ENCODE assay signal across 23 cellular contexts in genomic region chr1:44698138-44698537, GRCh38. TPM values are rescaled to one million over a fixed set of nuclear protein-coding genes. Genes with fewer than 3 reads are reported as not detected.
DNase-seq lines count a peak whose midpoint lies in the region; ATAC-seq and TF ChIP-seq lines count a peak whose summit lies in the region.
"Had no signal": no experiment of that assay in that cellular context is flagged by ENCODE, and none has a peak within 500 bp of the region (broad histone marks: within the 10 kb centered on the region; RNA-seq: fewer than 3 reads in every experiment).

No MANE protein-coding gene starts in this region.

- H3K4me1 ChIP-seq in Karpas-422 (ENCODE audit: low read length) (peaks cover 51% of the 10 kb centered on the region), PC-3 (ENCODE audit: insufficient read depth, low read length) (peaks cover 19% of the 10 kb centered on the region)
- H3K4me1 ChIP-seq: thyroid gland had no signal

- H3K79me2 ChIP-seq in Karpas-422 (ENCODE audit: low read length): no peaks in the 10 kb centered on the region
- H3K79me2 ChIP-seq in PC-3 (ENCODE audit: low read length): no peaks in the 10 kb centered on the region

- H3K9me3 ChIP-seq in Karpas-422 (ENCODE audit: low read length): no peaks in the 10 kb centered on the region
- no peaks in the 10 kb centered on the region for H3K9me3 ChIP-seq in PC-3 (ENCODE audit: low read length)
- H3K9me3 ChIP-seq: lower lobe of right lung, thyroid gland had no signal

- no peaks in the 10 kb centered on the region for H3K36me3 ChIP-seq in GM06990 (ENCODE audit: control insufficient read depth, insufficient read depth, low read length)
- no peaks in the 10 kb centered on the region for H3K36me3 ChIP-seq in Karpas-422 (ENCODE audit: insufficient read depth, low read length)
- no peaks in the 10 kb centered on the region for H3K36me3 ChIP-seq in PC-3 (ENCODE audit: low read depth, low read length)
- H3K36me3 ChIP-seq: lower lobe of right lung, thyroid gland had no signal

- H3K27me3 ChIP-seq in GM06990 (replicated peaks; ENCODE audit: control insufficient read depth, insufficient read depth, low read length) (no peaks in the 10 kb centered on the region), Karpas-422 (ENCODE audit: low read length) (no peaks in the 10 kb centered on the region), PC-3 (ENCODE audit: low read length) (no peaks in the 10 kb centered on the region)
- H3K27me3 ChIP-seq: thyroid gland had no signal

- H3K27ac ChIP-seq in Karpas-422 (ENCODE audit: low read length) (peak overlapping the region; percentile 74), PC-3 (ENCODE audit: low read length) (0 out of 2 replicates have a peak overlapping the region, but pooled peaks have one; percentile 10)
- H3K27ac ChIP-seq: lower lobe of right lung, thyroid gland had no signal

- H3K27me3 Mint-ChIP-seq in naive B cell: no peaks in the 10 kb centered on the region
- H3K27me3 Mint-ChIP-seq: activated CD4-positive, alpha-beta memory T cell treated with anti-CD3 and anti-CD28 coated beads, Interleukin-2, amount 10 ng/mL, durations not matched to agents 7 days and 5 days had no signal

- H3K36me3 Mint-ChIP-seq in naive B cell: no peaks in the 10 kb centered on the region

- BruUV-seq in PC-3 (replicated peaks; lab: Mats Ljungman, UMichigan): no TSS peak

- H4K20me1 ChIP-seq in Karpas-422 (ENCODE audit: insufficient read depth, low read depth, low read length): no peaks in the 10 kb centered on the region
- no peaks in the 10 kb centered on the region for H4K20me1 ChIP-seq in PC-3 (ENCODE audit: low read length)

- intact Hi-C loops in PC-3 (cut with micrococcal nuclease): no loop called here

- peaks cover 35 to 58% (median 48%) of the 10 kb centered on the region in 3 donors for H3K4me1 Mint-ChIP-seq in naive B cell

- H3K9ac ChIP-seq in Karpas-422 (ENCODE audit: low read length) (0 out of 2 replicates have a peak overlapping the region, but pooled peaks have one; percentile 13), PC-3 (ENCODE audit: low read length) (no peak overlapping the region)

- H3K4me3 ChIP-seq in GM06990 (replicated peaks; ENCODE audit: low read depth, low read length): no peak overlapping the region
- no peak overlapping the region for H3K4me3 ChIP-seq in Karpas-422 (ENCODE audit: low read length)
- no peak overlapping the region for H3K4me3 ChIP-seq in PC-3 (ENCODE audit: low read length)
- H3K4me3 ChIP-seq: GM23338, lower lobe of right lung, thyroid gland had no signal

- TF ChIP-seq CTCF in GM06990 (IDR thresholded peaks at IDR 0.05; ENCODE audit: insufficient read depth, low read length, poor library complexity, severe bottlenecking) (no peak), PC-3 (conservative IDR thresholded peaks at IDR 0.05; ENCODE audit: low read depth, low read length) (no peak)

- no peak overlapping the region for H2AFZ ChIP-seq in Karpas-422 (ENCODE audit: low read length)
- no peak overlapping the region for H2AFZ ChIP-seq in PC-3 (ENCODE audit: low read length)
- H2AFZ ChIP-seq: GM23338 had no signal

- H3K9me2 ChIP-seq in Karpas-422 (replicated peaks; ENCODE audit: insufficient read depth, low read length): no peaks in the 10 kb centered on the region
- no peaks in the 10 kb centered on the region for H3K9me2 ChIP-seq in PC-3 (replicated peaks; ENCODE audit: low read length)

- CTCF ChIA-PET in PC-3 (lab: Charles Lee): no interaction called here

- ATAC-seq in PC-3: no peak
- ATAC-seq in naive B cell (ENCODE audit: low read depth in 2 of 2): peak; percentile 54 to 61
- ATAC-seq in SK-N-SH treated with all-trans-retinoic acid at 6 μM for 48 hours: no peak
- ATAC-seq: esophagus mucosa, GM23338, lower lobe of right lung had no signal

- no peaks in the 10 kb centered on the region for H3K9me3 Mint-ChIP-seq in naive B cell
- H3K9me3 Mint-ChIP-seq: activated CD4-positive, alpha-beta memory T cell treated with anti-CD3 and anti-CD28 coated beads, Interleukin-2, amount 10 ng/mL, durations not matched to agents 7 days and 5 days; GM23338 had no signal

- H3K27ac Mint-ChIP-seq in naive B cell: peak overlapping the region in 4 of 6 donors; percentile 41 to 86 (median 74)
- H3K27ac Mint-ChIP-seq: GM23338 had no signal

- H3K4me3 Mint-ChIP-seq in naive B cell: peak overlapping the region in 6 of 8 donors; percentile 11 to 73 (median 52)
- H3K4me3 Mint-ChIP-seq: activated CD4-positive, alpha-beta memory T cell treated with anti-CD3 and anti-CD28 coated beads, Interleukin-2, amount 10 ng/mL, durations not matched to agents 7 days and 5 days; GM23338 had no signal

- POLR2A ChIA-PET in PC-3 (lab: Charles Lee; ENCODE audit: unreplicated experiment): no interaction called here

- DNase-seq in GM06990 (ENCODE audit: extremely low read depth, insufficient read length): peak; percentile 38
- DNase-seq in Karpas-422: no peak
- peak; percentile 56 for DNase-seq in PC-3
- DNase-seq in naive B cell: peak; percentile 41
- DNase-seq in activated CD4-positive, alpha-beta T cell treated with anti-CD3 and anti-CD28 coated beads for 48 hours: no peak
- no peak for DNase-seq in iPS-NIHi7 (ENCODE audit: extremely low spot score)
- DNase-seq: activated CD4-positive, alpha-beta memory T cell treated with anti-CD3 and anti-CD28 coated beads, Interleukin-2, amount 10 ng/mL, durations not matched to agents 7 days and 5 days; activated naive CD4-positive, alpha-beta T cell; DND-41; effector memory CD4-positive, alpha-beta T cell; lower lobe of right lung; occipital lobe; small intestine; stimulated activated CD4-positive, alpha-beta T cell treated with anti-CD3 and anti-CD28 coated beads, Interleukin-2, amount 100 ng/mL, for 48 hours; stimulated activated naive CD4-positive, alpha-beta T cell treated with Interleukin-2 at 50 U/mL for 16 hours; thyroid gland had no signal

- no peaks in the 10 kb centered on the region for H3F3A ChIP-seq in PC-3 (ENCODE audit: low read length, unreplicated experiment)

- H3K4me2 ChIP-seq in Karpas-422 (ENCODE audit: low read depth, low read length, poor library complexity, severe bottlenecking) (peak overlapping the region; percentile 35), PC-3 (ENCODE audit: low read length) (no peak overlapping the region)
- H3K4me2 ChIP-seq: GM23338 had no signal

TF ChIP-seq in SK-N-SH treated with all-trans-retinoic acid at 6 μM for 48 hours, 23 proteins besides CTCF, POLR2A, EP300 and RAD21:
- no peak for TF ChIP-seq PPARA (CRISPR knock-in tag; IDR thresholded peaks at IDR 0.05; ENCODE audit: borderline replicate concordance)
- TF ChIP-seq TCF4 (CRISPR knock-in tag; IDR thresholded peaks at IDR 0.05; ENCODE audit: borderline replicate concordance): no peak
- no peak for TF ChIP-seq CREB5 (CRISPR knock-in tag; IDR thresholded peaks at IDR 0.05; ENCODE audit: low read depth)
- TF ChIP-seq ZC3H10 (CRISPR knock-in tag; IDR thresholded peaks at IDR 0.05): no peak
- no peak for TF ChIP-seq PATZ1 (CRISPR knock-in tag; IDR thresholded peaks at IDR 0.05; ENCODE audit: borderline replicate concordance)

RNA-seq across cellular contexts. Expression of gene ARMH1, which starts 23.6 kb away (rescaled TPM):
- total RNA-seq in Karpas-422 (2014; rRNA removed; shearing (Covaris generic); ENCODE audit: low replicate concordance): 5.4 and 7.7 TPM in 2 replicates
- total RNA-seq in PC-3 (2014; rRNA removed): 0.15 TPM in 1 of 2 replicates, not detected in the other
- polyA plus RNA-seq in naive B cell (ENCODE audit: low read depth in 6 of 6): 10 to 100 TPM; 14.0 to 28.1 (median 18.6) TPM
- total RNA-seq: esophagus mucosa, RPMI7951 had no signal
- polyA plus RNA-seq: GM23338 had no signal

RNA-seq across cellular contexts. Expression of gene TMEM53, which starts 23.9 kb away (rescaled TPM):
- total RNA-seq in Karpas-422 (2014; rRNA removed; shearing (Covaris generic); ENCODE audit: low replicate concordance): 10.7 and 13.9 TPM in 2 replicates
- 9.3 and 12.0 TPM in 2 replicates for total RNA-seq in PC-3 (2014; rRNA removed)
- polyA plus RNA-seq in naive B cell (ENCODE audit: low read depth in 6 of 6): 10 to 100 TPM in 1 of 6 donors, 1 to 10 TPM in 5; 1.2 to 10.3 (median 7.4) TPM

RNA-seq across cellular contexts. Expression of gene RNU5D-1, which starts 32.8 kb away (rescaled TPM):
- not detected in 2 replicates for total RNA-seq in Karpas-422 (2014; rRNA removed; shearing (Covaris generic); ENCODE audit: low replicate concordance)
- total RNA-seq in PC-3 (2014; rRNA removed): not detected in 2 replicates
- not detected for polyA plus RNA-seq in naive B cell (ENCODE audit: low read depth in 6 of 6)
- total RNA-seq: activated CD4-positive, alpha-beta memory T cell treated with anti-CD3 and anti-CD28 coated beads, Interleukin-2, amount 10 ng/mL, durations not matched to agents 7 days and 5 days; esophagus mucosa; frontal cortex; GM23338; lower lobe of right lung; M059J; occipital lobe; RPMI7951; thyroid gland had no signal
- polyA plus RNA-seq: GM23338, keratinocyte, small intestine had no signal

RNA-seq across cellular contexts. Expression of gene KIF2C, which starts 41.5 kb away (rescaled TPM):
- 26.7 and 33.9 TPM in 2 replicates for total RNA-seq in Karpas-422 (2014; rRNA removed; shearing (Covaris generic); ENCODE audit: low replicate concordance)
- total RNA-seq in PC-3 (2014; rRNA removed): 98.7 and 121 TPM in 2 replicates
- polyA plus RNA-seq in naive B cell (ENCODE audit: low read depth in 6 of 6): under 1 TPM in 4 of 6 donors, not detected in 2; 0.23 to 0.85 (median 0.33) TPM

Comparison
In these comparisons a context has a peak if more than half of its experiments do, and no peak if none do; other contexts are left out.
1. DNase-seq: peak in GM06990 (single experiment), PC-3 (single experiment) and naive B cell (single experiment); none in Karpas-422 (single experiment), activated CD4-positive, alpha-beta T cell treated with anti-CD3 and anti-CD28 coated beads for 48 hours (single experiment) and iPS-NIHi7 (single experiment).
2. ATAC-seq: peak in naive B cell (2 of 2); none in PC-3 (single experiment) and SK-N-SH treated with all-trans-retinoic acid at 6 μM for 48 hours (single experiment).